Comparison of ENCODE assay signal across 1 cellular context in the genomic region with DNA sequence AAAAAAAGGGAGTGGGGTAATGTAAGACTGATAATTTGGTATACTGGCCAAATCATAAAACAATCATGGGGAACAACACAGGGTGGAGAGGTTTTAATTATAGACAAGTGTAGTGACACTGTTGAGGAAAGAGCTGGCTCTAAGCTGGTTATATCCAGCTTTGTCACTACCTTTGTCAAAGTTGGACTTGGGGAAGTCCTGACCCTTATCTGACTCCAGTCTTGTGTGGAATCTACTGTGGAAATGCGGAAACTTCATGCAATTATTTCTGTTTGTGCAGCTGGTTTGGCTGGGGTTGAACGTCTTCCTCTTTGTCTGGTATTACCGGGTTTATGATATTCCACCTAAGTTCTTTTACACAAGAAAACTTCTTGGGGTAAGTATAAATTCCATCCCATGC.
TF ChIP-seq lines count a peak whose summit lies in the region.

No MANE protein-coding gene starts in this region.

TF ChIP-seq in endothelial cell of umbilical vein, 7 proteins besides CTCF, POLR2A, EP300 and RAD21:
- TF ChIP-seq JUN (IDR thresholded peaks at IDR 0.05; ENCODE audit: borderline replicate concordance, insufficient read depth, insufficient read length, low read depth), result no peak
TF ChIP-seq in endothelial cell of umbilical vein: peak in this region for 0.
